ENCODE assay signal across 13 cellular contexts in genomic region chr13:48902421-48902820, GRCh38.
DNase-seq lines count a peak whose midpoint lies in the region; ATAC-seq and TF ChIP-seq lines count a peak whose summit lies in the region.
"Had no signal": no experiment of that assay in that cellular context is flagged by ENCODE, and none has a peak within 500 bp of the region (broad histone marks: within the 10 kb centered on the region; RNA-seq: fewer than 3 reads in every experiment).

No MANE protein-coding gene starts in this region.

- no peaks in the 10 kb centered on the region for H4K20me1 ChIP-seq in neural progenitor cell (ENCODE audit: low read depth)

- ATAC-seq in HG03045 (IDR thresholded peaks at IDR 0.05; ENCODE audit: unreplicated experiment) (no peak), HG02610 (IDR thresholded peaks at IDR 0.05; ENCODE audit: unreplicated experiment) (no peak)

- H3K27ac Mint-ChIP-seq in neural progenitor cell, result no peak overlapping the region
- H3K27ac Mint-ChIP-seq: activated naive CD4-positive, alpha-beta T cell treated with anti-CD3 and anti-CD28 coated beads, Interleukin-2, amount 10 ng/mL, durations not matched to agents 7 days and 5 days had no signal

- H3K79me2 ChIP-seq in neural progenitor cell (ENCODE audit: low read depth), result no peaks in the 10 kb centered on the region

- H3K4me1 Mint-ChIP-seq in neural progenitor cell, result peaks cover 2% of the 10 kb centered on the region
- H3K4me1 Mint-ChIP-seq: activated naive CD4-positive, alpha-beta T cell treated with anti-CD3 and anti-CD28 coated beads, Interleukin-2, amount 10 ng/mL, durations not matched to agents 7 days and 5 days had no signal

- H3K27me3 Mint-ChIP-seq in neural progenitor cell (ENCODE audit: insufficient read depth, low read depth), result peaks cover 3% of the 10 kb centered on the region

- H3K9me3 Mint-ChIP-seq in neural progenitor cell, result no peaks in the 10 kb centered on the region

- TF ChIP-seq CTCF in NB4 (IDR thresholded peaks at IDR 0.05; ENCODE audit: low read depth, low read length) (no peak), neural progenitor cell (IDR thresholded peaks at IDR 0.05) (no peak)

- DNase-seq in GM04504 (ENCODE audit: low read depth) (peak; percentile 24), NB4 (ENCODE audit: low read depth) (peak; percentile 26), fibroblast of gingiva (ENCODE audit: low read depth) (peak; percentile 71), neural progenitor cell (ENCODE audit: low spot score) (peak; percentile 82), activated gamma-delta T cell (lab: John Stamatoyannopoulos, UW) (no peak)
- DNase-seq: activated naive CD4-positive, alpha-beta T cell treated with anti-CD3 and anti-CD28 coated beads, Interleukin-2, amount 10 ng/mL, durations not matched to agents 7 days and 5 days; heart right ventricle; KG1; stomach; T-helper 9 cell had no signal

- TF ChIP-seq POLR2A in NB4 (IDR thresholded peaks at IDR 0.05; ENCODE audit: extremely low read depth, insufficient read length), result no peak

- H3K4me3 ChIP-seq in NB4 (ENCODE audit: low read depth, low read length) (no peak overlapping the region), neural progenitor cell (no peak overlapping the region)
- H3K4me3 ChIP-seq: heart right ventricle, stomach had no signal

- H3K9ac ChIP-seq in neural progenitor cell, result no peak overlapping the region

- H3K27me3 ChIP-seq in neural progenitor cell, result no peaks in the 10 kb centered on the region
- H3K27me3 ChIP-seq: stomach had no signal

- H3K4me1 ChIP-seq in neural progenitor cell, result peaks cover 13% of the 10 kb centered on the region
- H3K4me1 ChIP-seq: Caco-2 had no signal

- H3K36me3 Mint-ChIP-seq in neural progenitor cell, result no peaks in the 10 kb centered on the region
- H3K36me3 Mint-ChIP-seq: activated naive CD4-positive, alpha-beta T cell treated with anti-CD3 and anti-CD28 coated beads, Interleukin-2, amount 10 ng/mL, durations not matched to agents 7 days and 5 days had no signal

- H3K4me2 ChIP-seq in neural progenitor cell, result no peak overlapping the region

- no peaks in the 10 kb centered on the region for H3K9me3 ChIP-seq in neural progenitor cell (ENCODE audit: low read depth)
- H3K9me3 ChIP-seq: Caco-2, stomach had no signal

- H3F3A ChIP-seq in neural progenitor cell (ENCODE audit: low read depth), result no peaks in the 10 kb centered on the region

- H3K36me3 ChIP-seq in neural progenitor cell, result no peaks in the 10 kb centered on the region
- H3K36me3 ChIP-seq: heart right ventricle, stomach had no signal

- no peak overlapping the region for H3K4me3 Mint-ChIP-seq in neural progenitor cell
- H3K4me3 Mint-ChIP-seq: activated naive CD4-positive, alpha-beta T cell treated with anti-CD3 and anti-CD28 coated beads, Interleukin-2, amount 10 ng/mL, durations not matched to agents 7 days and 5 days had no signal

- H2AFZ ChIP-seq in neural progenitor cell (replicated peaks), result no peak overlapping the region

- no peak overlapping the region for H3K27ac ChIP-seq in neural progenitor cell
